ENCODE assay signal across 1 cellular context in genomic region chr4:99723555-99724450, GRCh38.
TF ChIP-seq lines count a peak whose summit lies in the region.

No MANE protein-coding gene starts in this region.

TF ChIP-seq in A549, 52 proteins besides CTCF, POLR2A, EP300 and RAD21 (continued from another document):
- TF ChIP-seq HES2 (IDR thresholded peaks at IDR 0.05) (no peak), MAX (IDR thresholded peaks at IDR 0.05) (no peak), TP53 (CRISPR knock-in tag; IDR thresholded peaks at IDR 0.05) (no peak), NPAS2 (CRISPR knock-in tag; IDR thresholded peaks at IDR 0.05; ENCODE audit: borderline replicate concordance) (no peak), MYC (IDR thresholded peaks at IDR 0.05; ENCODE audit: borderline replicate concordance, low read length) (no peak), HOXA7 (CRISPR knock-in tag; IDR thresholded peaks at IDR 0.05) (no peak), HDAC2 (IDR thresholded peaks at IDR 0.05) (no peak), EHF (CRISPR knock-in tag; IDR thresholded peaks at IDR 0.05) (no peak), RFX5 (IDR thresholded peaks at IDR 0.05) (no peak), HEYL (CRISPR knock-in tag; IDR thresholded peaks at IDR 0.05) (no peak), HOXB13 (CRISPR knock-in tag; IDR thresholded peaks at IDR 0.05; ENCODE audit: low read depth) (no peak), JUNB (IDR thresholded peaks at IDR 0.05) (peak; percentile 44; the same call in 1 of the 2 replicates), RNF2 (IDR thresholded peaks at IDR 0.05; ENCODE audit: borderline replicate concordance, low read depth) (no peak), RARB (CRISPR knock-in tag; IDR thresholded peaks at IDR 0.05) (no peak), FOSL2 (IDR thresholded peaks at IDR 0.05) (peak; percentile 61), FOSL2 (CRISPR knock-in tag; IDR thresholded peaks at IDR 0.05) (peak; percentile 71)
TF ChIP-seq in A549: peak in this region for 5.
